ENCODE assay signal across 1 cellular context in the genomic region with DNA sequence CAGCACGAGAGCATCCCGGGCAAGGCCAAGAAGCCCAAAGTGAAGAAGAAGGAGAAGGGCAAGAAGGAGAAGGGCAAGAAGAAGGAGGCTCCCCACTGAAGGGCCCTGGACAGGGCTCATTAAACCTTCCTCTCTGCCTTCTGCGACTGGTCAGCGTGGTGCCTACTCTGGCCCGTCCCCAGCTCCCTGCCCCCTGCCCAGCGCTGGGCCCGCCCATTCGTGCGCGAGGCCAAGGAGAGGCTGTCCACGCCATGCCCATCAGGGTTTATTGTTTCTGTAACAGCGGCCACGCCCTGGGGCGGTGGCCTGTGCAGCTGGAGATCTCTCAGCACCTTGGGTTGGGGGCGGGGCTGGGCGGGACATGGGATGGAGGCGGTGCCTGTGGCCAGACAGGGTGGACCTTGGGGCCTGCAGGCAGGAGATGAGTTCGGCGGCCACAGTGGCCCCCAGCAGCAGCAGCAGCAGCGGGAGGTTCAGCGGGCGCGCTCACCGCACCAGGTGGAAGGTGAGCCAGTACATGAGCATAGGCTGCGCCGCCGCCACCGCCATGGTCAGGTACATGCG.
TF ChIP-seq lines count a peak whose summit lies in the region.

No MANE protein-coding gene starts in this region.

TF ChIP-seq in SK-N-SH, 30 proteins besides CTCF, POLR2A, EP300 and RAD21 (continued from another document):
- TF ChIP-seq, protein P1, sequence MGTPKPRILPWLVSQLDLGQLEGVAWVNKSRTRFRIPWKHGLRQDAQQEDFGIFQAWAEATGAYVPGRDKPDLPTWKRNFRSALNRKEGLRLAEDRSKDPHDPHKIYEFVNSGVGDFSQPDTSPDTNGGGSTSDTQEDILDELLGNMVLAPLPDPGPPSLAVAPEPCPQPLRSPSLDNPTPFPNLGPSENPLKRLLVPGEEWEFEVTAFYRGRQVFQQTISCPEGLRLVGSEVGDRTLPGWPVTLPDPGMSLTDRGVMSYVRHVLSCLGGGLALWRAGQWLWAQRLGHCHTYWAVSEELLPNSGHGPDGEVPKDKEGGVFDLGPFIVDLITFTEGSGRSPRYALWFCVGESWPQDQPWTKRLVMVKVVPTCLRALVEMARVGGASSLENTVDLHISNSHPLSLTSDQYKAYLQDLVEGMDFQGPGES (IDR thresholded peaks at IDR 0.05; ENCODE audit: low read depth, low read length), result no peak
- TF ChIP-seq FOXJ3 (CRISPR knock-in tag; IDR thresholded peaks at IDR 0.05) (no peak), FOXM1 (IDR thresholded peaks at IDR 0.05; ENCODE audit: low read depth) (no peak), ZBTB33 (IDR thresholded peaks at IDR 0.05; ENCODE audit: borderline replicate concordance, low read depth) (no peak), MEF2A (IDR thresholded peaks at IDR 0.05; ENCODE audit: borderline replicate concordance, low read depth) (no peak), GABPA (IDR thresholded peaks at IDR 0.05; ENCODE audit: low read depth) (no peak), RFX5 (IDR thresholded peaks at IDR 0.05; ENCODE audit: low read length) (no peak), GATA2 (CRISPR knock-in tag; IDR thresholded peaks at IDR 0.05) (no peak), POLR2AphosphoS5 (IDR thresholded peaks at IDR 0.05; ENCODE audit: low read depth, low read length) (no peak)
- TF ChIP-seq, protein P2, sequence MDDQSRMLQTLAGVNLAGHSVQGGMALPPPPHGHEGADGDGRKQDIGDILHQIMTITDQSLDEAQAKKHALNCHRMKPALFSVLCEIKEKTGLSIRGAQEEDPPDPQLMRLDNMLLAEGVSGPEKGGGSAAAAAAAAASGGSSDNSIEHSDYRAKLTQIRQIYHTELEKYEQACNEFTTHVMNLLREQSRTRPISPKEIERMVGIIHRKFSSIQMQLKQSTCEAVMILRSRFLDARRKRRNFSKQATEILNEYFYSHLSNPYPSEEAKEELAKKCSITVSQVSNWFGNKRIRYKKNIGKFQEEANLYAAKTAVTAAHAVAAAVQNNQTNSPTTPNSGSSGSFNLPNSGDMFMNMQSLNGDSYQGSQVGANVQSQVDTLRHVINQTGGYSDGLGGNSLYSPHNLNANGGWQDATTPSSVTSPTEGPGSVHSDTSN (IDR thresholded peaks at IDR 0.05), result no peak
